In the genomic region with DNA sequence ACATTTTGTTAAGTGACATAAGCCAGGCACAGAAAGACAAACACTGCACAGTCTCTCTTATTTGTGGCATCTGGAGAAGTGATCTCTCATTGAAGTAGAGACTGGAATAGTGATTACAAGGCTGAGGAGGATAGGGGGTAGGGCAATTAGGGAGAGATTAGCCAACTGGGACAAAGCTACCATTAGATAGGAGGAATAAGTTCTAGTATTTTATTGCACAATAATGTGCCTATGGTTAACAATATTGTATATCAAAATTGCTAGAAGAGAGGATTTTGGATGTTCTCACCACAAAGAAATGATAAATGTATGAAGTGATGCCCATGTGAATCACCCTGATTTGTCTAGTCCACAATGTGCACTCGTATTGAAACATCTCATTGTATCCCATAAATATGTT, we compare ENCODE assay signal across 27 cellular contexts.
"Had no signal": no experiment of that assay in that cellular context is flagged by ENCODE, and none has a peak within 500 bp of the region (broad histone marks: within the 10 kb centered on the region; RNA-seq: fewer than 3 reads in every experiment).

No MANE protein-coding gene starts in this region.

- FAIRE-seq: colon, endometrium, endothelial cell of umbilical vein, frontal cortex had no signal

- H3K36me3 ChIP-seq: colonic mucosa, esophagus muscularis mucosa, esophagus squamous epithelium, gastrocnemius medialis, gastroesophageal sphincter, heart left ventricle, heart right ventricle had no signal

- H3K27me3 Mint-ChIP-seq: dendritic cell treated with granulocyte-macrophage colony-stimulating factor and Interleukin-4, amounts not matched to agents 40 ng/mL and 50 ng/mL, for 4 days; effector memory CD8-positive, alpha-beta T cell had no signal

- H3K4me3 ChIP-seq: colonic mucosa, coronary artery, dorsolateral prefrontal cortex, esophagus muscularis mucosa, esophagus squamous epithelium, gastrocnemius medialis, gastroesophageal sphincter, heart left ventricle, heart right ventricle had no signal

- H3K27me3 ChIP-seq: colonic mucosa, esophagus muscularis mucosa, esophagus squamous epithelium, foreskin keratinocyte, gastrocnemius medialis, gastroesophageal sphincter, heart left ventricle, heart right ventricle had no signal

- H3K27ac ChIP-seq: colonic mucosa, coronary artery, dorsolateral prefrontal cortex, epithelial cell of prostate, esophagus muscularis mucosa, esophagus squamous epithelium, foreskin keratinocyte, gastrocnemius medialis, gastroesophageal sphincter, heart left ventricle, heart right ventricle had no signal

- H3K4me1 ChIP-seq: colonic mucosa, esophagus muscularis mucosa, esophagus squamous epithelium, foreskin keratinocyte, gastrocnemius medialis, gastroesophageal sphincter, heart left ventricle, heart right ventricle had no signal

- H3K9me3 ChIP-seq: colonic mucosa, esophagus muscularis mucosa, esophagus squamous epithelium, gastrocnemius medialis, heart left ventricle had no signal

- H3K9me3 Mint-ChIP-seq: dendritic cell treated with granulocyte-macrophage colony-stimulating factor and Interleukin-4, amounts not matched to agents 40 ng/mL and 50 ng/mL, for 4 days had no signal

- H3K27ac Mint-ChIP-seq: dendritic cell treated with granulocyte-macrophage colony-stimulating factor and Interleukin-4, amounts not matched to agents 40 ng/mL and 50 ng/mL, for 4 days; effector memory CD8-positive, alpha-beta T cell; endodermal cell had no signal

- H3K4me1 Mint-ChIP-seq: endodermal cell had no signal

- DNase-seq: colonic mucosa; cortex of kidney; dermis blood vessel endothelial cell; effector CD4-positive, alpha-beta T cell; effector CD8-positive, alpha-beta T cell; effector memory CD4-positive, alpha-beta T cell; effector memory CD8-positive, alpha-beta T cell; endodermal cell; erythroblast; esophagus squamous epithelium; foreskin fibroblast; foreskin keratinocyte; foreskin melanocyte; gastrocnemius medialis; heart left ventricle; heart right ventricle had no signal

- H3K4me3 Mint-ChIP-seq: dendritic cell treated with granulocyte-macrophage colony-stimulating factor and Interleukin-4, amounts not matched to agents 40 ng/mL and 50 ng/mL, for 4 days; effector memory CD8-positive, alpha-beta T cell; endodermal cell had no signal

- ATAC-seq: effector memory CD8-positive, alpha-beta T cell; esophagus mucosa; foreskin keratinocyte; gastrocnemius medialis; gastroesophageal sphincter; heart left ventricle; heart right ventricle had no signal
